In genomic region chr3:16064660-16065414, GRCh38 we compare ENCODE assay signal across 10 cellular contexts.
DNase-seq lines count a peak whose midpoint lies in the region; ATAC-seq, FAIRE-seq and TF ChIP-seq lines count a peak whose summit lies in the region.
"Had no signal": no experiment of that assay in that cellular context is flagged by ENCODE, and none has a peak within 500 bp of the region (broad histone marks: within the 10 kb centered on the region; RNA-seq: fewer than 3 reads in every experiment).

No MANE protein-coding gene starts in this region.

- peak; percentile 13 for FAIRE-seq in GM12878 (lab: Jason Lieb, UNC)

- CTCF ChIA-PET in GM12878 (lab: Yijun Ruan, JAX) = interaction anchor here (1.4 to 1.5 kb wide), 2 partner anchors 16 to 114 kb away, joined by 3 read pairs; no protein-coding TSS in a partner anchor

- H3K4me2 ChIP-seq in GM12878 (ENCODE audit: control insufficient read depth, insufficient read depth) = no peak overlapping the region

- TF ChIP-seq EP300 in GM12878 (IDR thresholded peaks at IDR 0.05; ENCODE audit: borderline replicate concordance in 1 of 2, control insufficient read depth in 1 of 2, low read depth in 2 of 2, low read length in 2 of 2) = no peak

- H2AFZ ChIP-seq in GM12878 (ENCODE audit: control insufficient read depth, low read depth, low read length) = no peak overlapping the region

- no peak overlapping the region for H3K9ac ChIP-seq in GM12878 (ENCODE audit: control insufficient read depth, insufficient read depth, low read length)

- BruUV-seq in GM12878 (replicated peaks; lab: Mats Ljungman, UMichigan) = no TSS peak

- POLR2A ChIA-PET in GM12878 (lab: Charles Lee) = no interaction called here

- no peak for TF ChIP-seq POLR2A in GM12878 (IDR thresholded peaks at IDR 0.05; ENCODE audit: low read depth, low read length)
- no peak for TF ChIP-seq POLR2A in testis (IDR thresholded peaks at IDR 0.05)

- H3K4me1 Mint-ChIP-seq in CD14-positive monocyte = peaks cover 7% of the 10 kb centered on the region
- H3K4me1 Mint-ChIP-seq in activated T-cell treated with anti-CD3 and anti-CD28 coated beads, Interleukin-2, amount 50 U/mL, for 4 hours (ENCODE audit: low read depth) = no peaks in the 10 kb centered on the region

- TF ChIP-seq CTCF in GM12878 (IDR thresholded peaks at IDR 0.05 in 2 of 3, conservative IDR thresholded peaks at IDR 0.05 in 1 of 3; ENCODE audit: control insufficient read depth in 2 of 3, extremely low read depth in 1 of 3, insufficient read depth in 1 of 3, low read depth in 3 of 3, low read length in 3 of 3) (no peak), testis (IDR thresholded peaks at IDR 0.05) (no peak), CD14-positive monocyte (IDR thresholded peaks at IDR 0.05) (no peak)

- in situ Hi-C loops in GM12878 (cut with MboI) = no loop called here

- SMC1A ChIA-PET in GM12878 (lab: Charles Lee; ENCODE audit: uncharacterized antibody, unreplicated experiment) = interaction anchor here (0.7 kb wide), 1 partner anchor 17 kb away, joined by 3 read pairs; no protein-coding TSS in a partner anchor

- H3K27me3 ChIP-seq in GM12878 (replicated peaks in 1 of 2; ENCODE audit: control insufficient read depth in 2 of 2, insufficient read depth in 2 of 2, low read length in 1 of 2) (no peaks in the 10 kb centered on the region), testis (no peaks in the 10 kb centered on the region)

- H3K36me3 Mint-ChIP-seq in CD14-positive monocyte = no peaks in the 10 kb centered on the region
- H3K36me3 Mint-ChIP-seq in activated T-cell treated with anti-CD3 and anti-CD28 coated beads, Interleukin-2, amount 50 U/mL, for 4 hours (ENCODE audit: insufficient read depth) = no peaks in the 10 kb centered on the region

- no peaks in the 10 kb centered on the region for H3K9me3 ChIP-seq in GM12878 (replicated peaks; ENCODE audit: control insufficient read depth, insufficient read depth, low read length)
- no peaks in the 10 kb centered on the region for H3K9me3 ChIP-seq in testis

- peak overlapping the region in 1 of 7 donors; percentile 39 for H3K27ac Mint-ChIP-seq in CD14-positive monocyte

- no peak overlapping the region for H3K4me3 Mint-ChIP-seq in CD14-positive monocyte
- no peak overlapping the region for H3K4me3 Mint-ChIP-seq in activated T-cell treated with anti-CD3 and anti-CD28 coated beads, Interleukin-2, amount 50 U/mL, for 4 hours

- peaks cover 2 to 7% (median 2%) of the 10 kb centered on the region in 3 donors for H3K27me3 Mint-ChIP-seq in CD14-positive monocyte (ENCODE audit: low read depth in 3 of 3)
- H3K27me3 Mint-ChIP-seq in activated T-cell treated with anti-CD3 and anti-CD28 coated beads, Interleukin-2, amount 50 U/mL, for 4 hours (ENCODE audit: low read depth) = peaks cover 12% of the 10 kb centered on the region

- H3K36me3 ChIP-seq in GM12878 (ENCODE audit: control insufficient read depth in 2 of 2, insufficient read depth in 2 of 2, low read length in 1 of 2) = no peaks in the 10 kb centered on the region
- no peaks in the 10 kb centered on the region for H3K36me3 ChIP-seq in testis (ENCODE audit: low read depth, missing control alignments)

- no peak for TF ChIP-seq RAD21 in GM12878 (IDR thresholded peaks at IDR 0.05; ENCODE audit: insufficient read depth, low read depth, low read length)

- no peaks in the 10 kb centered on the region for H3K79me2 ChIP-seq in GM12878 (ENCODE audit: control insufficient read depth, insufficient read depth, low read length)

- no peaks in the 10 kb centered on the region for H4K20me1 ChIP-seq in GM12878 (ENCODE audit: control insufficient read depth, insufficient read depth)

- ATAC-seq in GM12878 = no peak
- no peak for ATAC-seq in activated T-cell treated with anti-CD3 and anti-CD28 coated beads, Interleukin-2, amount 50 U/mL, for 4 hours
- ATAC-seq: HCT116 had no signal

- H3K9me3 Mint-ChIP-seq in CD14-positive monocyte = no peaks in the 10 kb centered on the region
- H3K9me3 Mint-ChIP-seq in activated T-cell treated with anti-CD3 and anti-CD28 coated beads, Interleukin-2, amount 50 U/mL, for 4 hours = no peaks in the 10 kb centered on the region

- H3K4me1 ChIP-seq in GM12878 (ENCODE audit: control insufficient read depth, insufficient read depth, low read length) = no peaks in the 10 kb centered on the region
- H3K4me1 ChIP-seq in testis = peaks cover 11% of the 10 kb centered on the region

- H3K27ac ChIP-seq in GM12878 (ENCODE audit: control insufficient read depth, insufficient read depth) (no peak overlapping the region), testis (no peak overlapping the region)

- intact Hi-C loops in GM12878 (cut with micrococcal nuclease; ENCODE audit: unreplicated experiment) (no loop called here), testis (cut with DNase I; ENCODE audit: low total_unique reads) (no loop called here), CD14-positive monocyte (cut with micrococcal nuclease) (no loop called here)

- DNase-seq in DMS53 (lab: John Stamatoyannopoulos, UW) = peak; percentile 46
- no peak for DNase-seq in DMS53 treated with DMSO at 0.1 percent for 48 hours (lab: John Stamatoyannopoulos, UW; ENCODE audit: unreplicated experiment)
- no peak for DNase-seq in GM12878 (ENCODE audit: low read depth, low spot score)
- DNase-seq in kidney tubule cell (ENCODE audit: low spot score) = peak; percentile 83
- peak; percentile 64 for DNase-seq in testis
- DNase-seq in CD14-positive monocyte (ENCODE audit: low spot score) = no peak
- no peak for DNase-seq in activated T-cell treated with anti-CD3 and anti-CD28 coated beads, Interleukin-2, amount 50 U/mL, for 4 hours
- no peak for DNase-seq in NCI-H1092 treated with DMSO at 0.1 percent for 48 hours (lab: John Stamatoyannopoulos, UW)
- DNase-seq: 8988T had no signal

- RAD21 ChIA-PET in GM12878 (lab: Charles Lee; ENCODE audit: unreplicated experiment) = no interaction called here

- WGBS in GM12878 (ENCODE audit: insufficient coverage, insufficient replicate concordance, low lambda C conversion rate, missing lambda C conversion rate) = 54% methylated on average over 3 of the region's 3 CpGs
- 68 to 71% methylated on average over 3 of the region's 3 CpGs for WGBS in testis, 2 donors

- H3K4me3 ChIP-seq in GM12878 (no peak overlapping the region), testis (no peak overlapping the region)

TF ChIP-seq in GM12878, 131 proteins besides CTCF, POLR2A, EP300 and RAD21:
- no peak for TF ChIP-seq NFIC (IDR thresholded peaks at IDR 0.05; ENCODE audit: low read depth, low read length)
- TF ChIP-seq CHD1 (IDR thresholded peaks at IDR 0.05; ENCODE audit: low read depth, low read length) = no peak
- TF ChIP-seq RAD51 (IDR thresholded peaks at IDR 0.05) = no peak
- no peak for TF ChIP-seq NR2F1 (conservative IDR thresholded peaks at IDR 0.05)
- no peak for TF ChIP-seq EZH2 (IDR thresholded peaks at IDR 0.05; ENCODE audit: borderline replicate concordance, control insufficient read depth, low read depth, low read length)
- no peak for TF ChIP-seq RELA (IDR thresholded peaks at IDR 0.05; ENCODE audit: borderline replicate concordance, partially characterized antibody)
- TF ChIP-seq, protein P1, sequence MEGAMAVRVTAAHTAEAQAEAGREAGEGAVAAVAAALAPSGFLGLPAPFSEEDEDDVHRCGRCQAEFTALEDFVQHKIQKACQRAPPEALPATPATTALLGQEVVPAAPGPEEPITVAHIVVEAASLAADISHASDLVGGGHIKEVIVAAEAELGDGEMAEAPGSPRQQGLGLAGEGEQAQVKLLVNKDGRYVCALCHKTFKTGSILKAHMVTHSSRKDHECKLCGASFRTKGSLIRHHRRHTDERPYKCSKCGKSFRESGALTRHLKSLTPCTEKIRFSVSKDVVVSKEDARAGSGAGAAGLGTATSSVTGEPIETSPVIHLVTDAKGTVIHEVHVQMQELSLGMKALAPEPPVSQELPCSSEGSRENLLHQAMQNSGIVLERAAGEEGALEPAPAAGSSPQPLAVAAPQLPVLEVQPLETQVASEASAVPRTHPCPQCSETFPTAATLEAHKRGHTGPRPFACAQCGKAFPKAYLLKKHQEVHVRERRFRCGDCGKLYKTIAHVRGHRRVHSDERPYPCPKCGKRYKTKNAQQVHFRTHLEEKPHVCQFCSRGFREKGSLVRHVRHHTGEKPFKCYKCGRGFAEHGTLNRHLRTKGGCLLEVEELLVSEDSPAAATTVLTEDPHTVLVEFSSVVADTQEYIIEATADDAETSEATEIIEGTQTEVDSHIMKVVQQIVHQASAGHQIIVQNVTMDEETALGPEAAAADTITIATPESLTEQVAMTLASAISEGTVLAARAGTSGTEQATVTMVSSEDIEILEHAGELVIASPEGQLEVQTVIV (IDR thresholded peaks at IDR 0.05; ENCODE audit: borderline replicate concordance, partially characterized antibody) = no peak
- TF ChIP-seq NR2C1 (IDR thresholded peaks at IDR 0.05) = no peak
- TF ChIP-seq YY1 (IDR thresholded peaks at IDR 0.05; ENCODE audit: low read depth, low read length) = no peak
- no peak for TF ChIP-seq SIX5 (IDR thresholded peaks at IDR 0.05; ENCODE audit: low read depth, low read length, severe bottlenecking)
- no peak for TF ChIP-seq ATF7 (IDR thresholded peaks at IDR 0.05; ENCODE audit: low read depth)
- TF ChIP-seq BACH1 (IDR thresholded peaks at IDR 0.05; ENCODE audit: borderline replicate concordance) = no peak
- TF ChIP-seq CHD2 (IDR thresholded peaks at IDR 0.05; ENCODE audit: borderline replicate concordance, low read depth, low read length) = no peak
- no peak for TF ChIP-seq MTA3 (IDR thresholded peaks at IDR 0.05; ENCODE audit: borderline replicate concordance, low read length)
TF ChIP-seq in GM12878: peak in this region for 0.

Comparison
In these comparisons a context has a peak if more than half of its experiments do, and no peak if none do; other contexts are left out.
1. DNase-seq: peak in DMS53 (single experiment), kidney tubule cell (single experiment) and testis (single experiment); none in DMS53 treated with DMSO at 0.1 percent for 48 hours (single experiment), GM12878 (single experiment), CD14-positive monocyte (single experiment), activated T-cell treated with anti-CD3 and anti-CD28 coated beads, Interleukin-2, amount 50 U/mL, for 4 hours (single experiment) and NCI-H1092 treated with DMSO at 0.1 percent for 48 hours (single experiment).